In genomic region chr5:72480836-72481235, GRCh38 we compare ENCODE assay signal across 2 cellular contexts.
TF ChIP-seq lines count a peak whose summit lies in the region.

No MANE protein-coding gene starts in this region.

TF ChIP-seq in GM23338, 12 proteins besides CTCF, POLR2A, EP300 and RAD21 (continued from another document):
- TF ChIP-seq ZNF331 (CRISPR knock-in tag; IDR thresholded peaks at IDR 0.05; ENCODE audit: low read depth) = no peak
- TF ChIP-seq STAT1 (IDR thresholded peaks at IDR 0.05; ENCODE audit: unreplicated experiment) = no peak
- no peak for TF ChIP-seq CREB1 (CRISPR knock-in tag; IDR thresholded peaks at IDR 0.05; ENCODE audit: low read depth)
- no peak for TF ChIP-seq NANOG (IDR thresholded peaks at IDR 0.05; ENCODE audit: borderline replicate concordance)

TF ChIP-seq in H1, 55 proteins besides CTCF, POLR2A, EP300 and RAD21:
- TF ChIP-seq SP1 (IDR thresholded peaks at IDR 0.05; ENCODE audit: low read depth, low read length) = no peak
- TF ChIP-seq CHD7 (IDR thresholded peaks at IDR 0.05; ENCODE audit: insufficient replicate concordance, low read length) = no peak
- TF ChIP-seq, protein P1, sequence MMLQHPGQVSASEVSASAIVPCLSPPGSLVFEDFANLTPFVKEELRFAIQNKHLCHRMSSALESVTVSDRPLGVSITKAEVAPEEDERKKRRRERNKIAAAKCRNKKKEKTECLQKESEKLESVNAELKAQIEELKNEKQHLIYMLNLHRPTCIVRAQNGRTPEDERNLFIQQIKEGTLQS (IDR thresholded peaks at IDR 0.05; ENCODE audit: insufficient read depth, low read depth, low read length) = no peak
- TF ChIP-seq RBBP5 (IDR thresholded peaks at IDR 0.05; ENCODE audit: borderline replicate concordance, low read depth, low read length) = no peak
- no peak for TF ChIP-seq HDAC2 (IDR thresholded peaks at IDR 0.05; ENCODE audit: borderline replicate concordance in 1 of 2, low read depth in 2 of 2, low read length in 2 of 2)
- no peak for TF ChIP-seq SUZ12 (IDR thresholded peaks at IDR 0.05; ENCODE audit: low read length)
- no peak for TF ChIP-seq CHD2 (IDR thresholded peaks at IDR 0.05; ENCODE audit: low read length)
- TF ChIP-seq ZNF274 (IDR thresholded peaks at IDR 0.05; ENCODE audit: borderline replicate concordance, extremely low read depth, low read length) = no peak
- TF ChIP-seq SIN3A (conservative IDR thresholded peaks at IDR 0.05 in 1 of 2, IDR thresholded peaks at IDR 0.05 in 1 of 2; ENCODE audit: low read depth in 1 of 2, low read length in 2 of 2) = no peak
